ENCODE assay signal across 9 cellular contexts in the genomic region with DNA sequence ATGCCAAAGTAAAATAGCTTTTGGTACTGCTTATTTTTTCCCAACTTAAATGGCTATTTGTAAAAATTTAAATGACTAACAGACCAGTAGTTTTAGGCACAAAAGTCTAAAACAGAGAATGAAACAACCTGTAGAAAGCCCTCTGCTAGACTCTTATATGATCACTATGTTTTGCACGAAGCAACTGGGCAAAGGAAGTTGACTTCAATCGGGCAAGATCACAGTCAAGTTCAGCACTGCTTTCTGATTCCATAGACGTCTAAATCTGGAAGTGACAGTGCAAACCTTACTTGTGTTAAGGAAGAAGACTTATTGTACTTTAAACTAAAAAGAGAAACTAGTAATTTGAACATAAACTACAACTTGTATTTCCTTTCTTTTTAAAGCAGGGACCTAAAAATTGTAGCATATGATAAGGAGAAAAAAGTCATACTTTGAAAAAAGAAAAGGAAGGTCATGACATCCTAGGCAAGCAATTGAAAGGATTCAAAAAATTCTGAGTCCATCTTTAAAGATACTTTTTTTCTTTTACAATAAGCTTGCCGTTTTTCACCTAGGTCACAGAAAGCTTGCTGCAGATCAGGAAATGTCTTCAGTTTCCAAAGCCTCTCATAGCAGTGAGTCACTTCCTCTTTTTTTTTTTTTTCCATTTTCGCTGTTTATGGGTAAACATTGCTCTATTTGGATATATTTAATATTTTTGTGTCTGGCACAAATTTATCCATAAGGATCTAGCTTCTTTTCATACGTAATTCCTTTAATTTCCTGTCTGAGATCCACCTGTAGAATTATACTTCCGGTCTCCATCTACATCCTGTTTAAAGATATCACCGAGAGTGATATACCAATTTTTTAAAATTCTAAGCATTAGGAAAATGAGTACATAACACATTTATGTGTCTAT.
DNase-seq lines count a peak whose midpoint lies in the region; ATAC-seq, FAIRE-seq and TF ChIP-seq lines count a peak whose summit lies in the region.
"Had no signal": no experiment of that assay in that cellular context is flagged by ENCODE, and none has a peak within 500 bp of the region (broad histone marks: within the 10 kb centered on the region; RNA-seq: fewer than 3 reads in every experiment).

No MANE protein-coding gene starts in this region.

- no peak for TF ChIP-seq EP300 in neural cell (conservative IDR thresholded peaks at IDR 0.05; ENCODE audit: poor library complexity, severe bottlenecking)

- peaks cover 8% of the 10 kb centered on the region for H3K27me3 ChIP-seq in neural cell (ENCODE audit: insufficient read depth, low read depth, low read length)
- H3K27me3 ChIP-seq in prostate gland (replicated peaks; ENCODE audit: insufficient read depth) = no peaks in the 10 kb centered on the region
- H3K27me3 ChIP-seq in thyroid gland = no peaks in the 10 kb centered on the region

- no peaks in the 10 kb centered on the region for H3K27me3 Mint-ChIP-seq in activated CD8-positive, alpha-beta T cell treated with anti-CD3 and anti-CD28 coated beads for 36 hours

- H3K36me3 ChIP-seq in neural cell (ENCODE audit: insufficient read depth, low read length) = no peaks in the 10 kb centered on the region
- H3K36me3 ChIP-seq in prostate gland = no peaks in the 10 kb centered on the region
- H3K36me3 ChIP-seq in thyroid gland = no peaks in the 10 kb centered on the region
- H3K36me3 ChIP-seq: stomach had no signal

- no peaks in the 10 kb centered on the region for H4K20me1 ChIP-seq in neural cell (ENCODE audit: insufficient read depth)

- H3K4me3 ChIP-seq in neural cell (ENCODE audit: low read length) (peak overlapping the region; percentile 53), prostate gland (no peak overlapping the region), thyroid gland (replicated peaks in 1 of 3) (no peak overlapping the region)
- H3K4me3 ChIP-seq: stomach had no signal

- FAIRE-seq in HTR-8/SVneo (lab: Jason Lieb, UNC) = no peak

- 62% methylated on average over 8 of the region's 8 CpGs for WGBS in prostate gland
- 57 to 62% methylated on average over 8 of the region's 8 CpGs for WGBS in thyroid gland, 2 donors

- H3K9me2 ChIP-seq in neural cell (ENCODE audit: insufficient read depth, low read length) = no peaks in the 10 kb centered on the region

- TF ChIP-seq CTCF in GM13976 (IDR thresholded peaks at IDR 0.05; ENCODE audit: borderline replicate concordance, control extremely low read depth, extremely low read depth, insufficient read depth, missing control alignments) (no peak), neural cell (IDR thresholded peaks at IDR 0.05; ENCODE audit: poor library complexity, severe bottlenecking) (no peak), prostate gland (IDR thresholded peaks at IDR 0.05) (no peak), thyroid gland (IDR thresholded peaks at IDR 0.05) (no peak)
- no peak for TF ChIP-seq CTCF in activated CD8-positive, alpha-beta T cell treated with anti-CD3 and anti-CD28 coated beads for 36 hours (IDR thresholded peaks at IDR 0.05)

- H3K27ac ChIP-seq in neural cell (ENCODE audit: low read length) (no peak overlapping the region), prostate gland (peak overlapping the region in 1 of 2 donors; percentile 26), thyroid gland (peak overlapping the region in 1 of 3 donors; percentile 57)

- no peak overlapping the region for H3K4me2 ChIP-seq in neural cell (ENCODE audit: low read length)

- intact Hi-C loops in activated CD8-positive, alpha-beta T cell treated with anti-CD3 and anti-CD28 coated beads for 36 hours (cut with micrococcal nuclease) = no loop called here
- intact Hi-C loops in prostate gland (cut with DNase I) = no loop called here
- intact Hi-C loops in thyroid gland (cut with DNase I) = no loop called here

- TF ChIP-seq POLR2A in prostate gland (IDR thresholded peaks at IDR 0.05) (no peak), thyroid gland (IDR thresholded peaks at IDR 0.05) (no peak)

- TF ChIP-seq RAD21 in neural cell (conservative IDR thresholded peaks at IDR 0.05) = no peak

- DNase-seq in GM13976 (ENCODE audit: low spot score) (peak; percentile 17), HTR-8/SVneo (ENCODE audit: insufficient read length, low spot score) (peak; percentile 29), ureter (ENCODE audit: low spot score) (no peak), prostate gland (ENCODE audit: low spot score) (no peak), cerebellar nuclear complex (lab: John Stamatoyannopoulos, UW) (no peak), thyroid gland (no peak)
- peak; percentile 15 for DNase-seq in activated CD8-positive, alpha-beta T cell treated with anti-CD3 and anti-CD28 coated beads for 36 hours
- DNase-seq: stomach had no signal

- CTCF ChIA-PET in activated CD8-positive, alpha-beta T cell treated with anti-CD3 and anti-CD28 coated beads for 36 hours (lab: Charles Lee) = interaction anchor here (0.7 to 6.4 kb wide), 9 partner anchors 13 to 323 kb away, joined by 3 to 27 read pairs (median 6); a partner anchor contains a TSS

- POLR2A ChIA-PET in activated CD8-positive, alpha-beta T cell treated with anti-CD3 and anti-CD28 coated beads for 36 hours (lab: Charles Lee) = interaction anchor here (0.6 kb wide), 1 partner anchor 64 kb away, joined by 3 read pairs; no protein-coding TSS in a partner anchor

- peaks cover 11% of the 10 kb centered on the region for H3K36me3 Mint-ChIP-seq in activated CD8-positive, alpha-beta T cell treated with anti-CD3 and anti-CD28 coated beads for 36 hours (ENCODE audit: low read depth)

- H3K79me2 ChIP-seq in neural cell (replicated peaks; ENCODE audit: insufficient read depth, low read length) = no peaks in the 10 kb centered on the region

- H3K27ac Mint-ChIP-seq in activated CD8-positive, alpha-beta T cell treated with anti-CD3 and anti-CD28 coated beads for 36 hours = peak overlapping the region; percentile 97

- H3K4me1 Mint-ChIP-seq in activated CD8-positive, alpha-beta T cell treated with anti-CD3 and anti-CD28 coated beads for 36 hours (ENCODE audit: low read depth) = peaks cover 66% of the 10 kb centered on the region

- H3K4me3 Mint-ChIP-seq in activated CD8-positive, alpha-beta T cell treated with anti-CD3 and anti-CD28 coated beads for 36 hours = peak overlapping the region; percentile 74

- H3K9me3 ChIP-seq in neural cell (ENCODE audit: low read length) (no peaks in the 10 kb centered on the region), prostate gland (no peaks in the 10 kb centered on the region), thyroid gland (no peaks in the 10 kb centered on the region)
- H3K9me3 ChIP-seq: stomach had no signal

- ATAC-seq in activated CD8-positive, alpha-beta T cell treated with anti-CD3 and anti-CD28 coated beads for 36 hours = peak; percentile 62

- H3F3A ChIP-seq in neural cell (ENCODE audit: insufficient read depth, low read length, poor library complexity, severe bottlenecking) = peaks cover 3% of the 10 kb centered on the region

- in situ Hi-C loops in GM13976 (cut with MboI; ENCODE audit: low sequenced_read_pairs, unreplicated experiment) = no loop called here

- no peak overlapping the region for H3K9ac ChIP-seq in neural cell (ENCODE audit: low read length)

- H3K9me3 Mint-ChIP-seq in activated CD8-positive, alpha-beta T cell treated with anti-CD3 and anti-CD28 coated beads for 36 hours = no peaks in the 10 kb centered on the region

- H2AFZ ChIP-seq in neural cell (ENCODE audit: low read depth, low read length) = no peak overlapping the region

- H3K4me1 ChIP-seq in prostate gland (replicated peaks) = no peaks in the 10 kb centered on the region
- H3K4me1 ChIP-seq in thyroid gland = no peaks in the 10 kb centered on the region
- H3K4me1 ChIP-seq: stomach had no signal

TF ChIP-seq in neural cell, 6 proteins besides CTCF, POLR2A, EP300 and RAD21:
- TF ChIP-seq, protein P1, sequence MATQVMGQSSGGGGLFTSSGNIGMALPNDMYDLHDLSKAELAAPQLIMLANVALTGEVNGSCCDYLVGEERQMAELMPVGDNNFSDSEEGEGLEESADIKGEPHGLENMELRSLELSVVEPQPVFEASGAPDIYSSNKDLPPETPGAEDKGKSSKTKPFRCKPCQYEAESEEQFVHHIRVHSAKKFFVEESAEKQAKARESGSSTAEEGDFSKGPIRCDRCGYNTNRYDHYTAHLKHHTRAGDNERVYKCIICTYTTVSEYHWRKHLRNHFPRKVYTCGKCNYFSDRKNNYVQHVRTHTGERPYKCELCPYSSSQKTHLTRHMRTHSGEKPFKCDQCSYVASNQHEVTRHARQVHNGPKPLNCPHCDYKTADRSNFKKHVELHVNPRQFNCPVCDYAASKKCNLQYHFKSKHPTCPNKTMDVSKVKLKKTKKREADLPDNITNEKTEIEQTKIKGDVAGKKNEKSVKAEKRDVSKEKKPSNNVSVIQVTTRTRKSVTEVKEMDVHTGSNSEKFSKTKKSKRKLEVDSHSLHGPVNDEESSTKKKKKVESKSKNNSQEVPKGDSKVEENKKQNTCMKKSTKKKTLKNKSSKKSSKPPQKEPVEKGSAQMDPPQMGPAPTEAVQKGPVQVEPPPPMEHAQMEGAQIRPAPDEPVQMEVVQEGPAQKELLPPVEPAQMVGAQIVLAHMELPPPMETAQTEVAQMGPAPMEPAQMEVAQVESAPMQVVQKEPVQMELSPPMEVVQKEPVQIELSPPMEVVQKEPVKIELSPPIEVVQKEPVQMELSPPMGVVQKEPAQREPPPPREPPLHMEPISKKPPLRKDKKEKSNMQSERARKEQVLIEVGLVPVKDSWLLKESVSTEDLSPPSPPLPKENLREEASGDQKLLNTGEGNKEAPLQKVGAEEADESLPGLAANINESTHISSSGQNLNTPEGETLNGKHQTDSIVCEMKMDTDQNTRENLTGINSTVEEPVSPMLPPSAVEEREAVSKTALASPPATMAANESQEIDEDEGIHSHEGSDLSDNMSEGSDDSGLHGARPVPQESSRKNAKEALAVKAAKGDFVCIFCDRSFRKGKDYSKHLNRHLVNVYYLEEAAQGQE (IDR thresholded peaks at IDR 0.05; ENCODE audit: borderline replicate concordance) = no peak

Comparison
In these comparisons a context has a peak if more than half of its experiments do, and no peak if none do; other contexts are left out.
1. DNase-seq: peak in GM13976 (single experiment), HTR-8/SVneo (single experiment) and activated CD8-positive, alpha-beta T cell treated with anti-CD3 and anti-CD28 coated beads for 36 hours (single experiment); none in ureter (single experiment), prostate gland (single experiment), cerebellar nuclear complex (0 of 2) and thyroid gland (0 of 2).